In the genomic region with DNA sequence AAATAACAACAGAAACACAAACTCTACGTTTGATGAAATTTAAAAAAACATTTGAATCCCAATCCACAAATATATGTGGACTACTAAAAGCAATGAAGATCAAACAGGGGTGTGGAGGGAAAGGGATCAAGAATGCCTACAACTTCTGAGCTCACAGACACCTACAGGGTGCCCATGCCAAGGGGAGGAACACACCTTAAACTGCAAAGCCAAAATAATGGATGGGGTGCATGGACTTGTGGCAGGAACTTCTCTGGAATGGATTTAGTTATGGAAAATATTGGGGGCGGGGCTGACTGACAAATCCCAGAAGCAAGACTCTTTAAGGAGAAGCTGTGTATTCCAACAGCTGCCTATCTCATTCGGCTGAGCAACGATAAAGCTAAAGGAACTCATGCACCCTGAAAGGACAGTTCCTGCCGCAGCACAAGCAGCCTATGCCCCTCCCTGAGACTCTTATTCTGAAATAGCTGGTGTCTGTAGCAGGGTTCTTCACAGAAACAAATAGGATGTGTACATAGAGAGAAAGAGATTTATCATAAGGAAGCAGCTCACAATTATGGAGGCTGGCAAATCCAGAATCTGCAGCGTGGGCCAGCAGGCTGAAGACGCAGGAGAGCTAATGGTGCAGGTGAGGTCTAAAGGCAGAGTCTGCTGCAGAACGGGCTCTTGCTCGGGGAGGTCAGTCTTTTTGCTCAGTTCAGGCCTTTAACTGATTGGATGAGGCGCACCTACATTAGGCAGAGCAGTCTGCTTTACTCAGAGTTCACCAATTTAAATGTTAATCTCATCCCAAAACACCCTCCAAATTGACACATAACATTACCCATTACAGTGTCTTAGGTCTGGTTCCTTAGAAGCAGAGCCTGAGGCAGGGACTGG, we compare ENCODE assay signal across 10 cellular contexts. TPM values are rescaled to one million over a fixed set of nuclear protein-coding genes. Genes with fewer than 3 reads are reported as not detected.
DNase-seq lines count a peak whose midpoint lies in the region; ATAC-seq and TF ChIP-seq lines count a peak whose summit lies in the region.
"Had no signal": no experiment of that assay in that cellular context is flagged by ENCODE, and none has a peak within 500 bp of the region (broad histone marks: within the 10 kb centered on the region; RNA-seq: fewer than 3 reads in every experiment).

No MANE protein-coding gene starts in this region.

- peaks cover 3% of the 10 kb centered on the region for H3K9me3 Mint-ChIP-seq in nephron

- H3K4me1 ChIP-seq in GM23248 (ENCODE audit: insufficient read depth) = no peaks in the 10 kb centered on the region

- H3K4me1 Mint-ChIP-seq in T-helper 17 cell (peaks cover 4% of the 10 kb centered on the region), nephron (peaks cover 7% of the 10 kb centered on the region)
- H3K4me1 Mint-ChIP-seq: naive B cell had no signal

- H3K27ac Mint-ChIP-seq in T-helper 17 cell (no peak overlapping the region), nephron (no peak overlapping the region)
- H3K27ac Mint-ChIP-seq: naive B cell had no signal

- DNase-seq in GM23248 (peak; percentile 12), NCI-H1105 treated with DMSO at 0.1 percent for 48 hours (lab: John Stamatoyannopoulos, UW) (peak; percentile 62), T-helper 17 cell (no peak), kidney glomerular epithelial cell (lab: John Stamatoyannopoulos, UW) (no peak), GM10266 (ENCODE audit: extremely low spot score) (no peak)
- DNase-seq: activated CD8-positive, alpha-beta memory T cell treated with anti-CD3 and anti-CD28 coated beads for 24 hours; naive B cell had no signal

- no peaks in the 10 kb centered on the region for H3K36me3 ChIP-seq in GM23248 (ENCODE audit: low read depth)

- no peaks in the 10 kb centered on the region for H3K9me2 ChIP-seq in GM23248 (ENCODE audit: insufficient read depth)

- in situ Hi-C loops in GM23248 (cut with MboI) = no loop called here

- H3K9me3 ChIP-seq in GM23248 (ENCODE audit: low read depth) = no peaks in the 10 kb centered on the region
- H3K9me3 ChIP-seq in T-helper 17 cell (ENCODE audit: control insufficient read depth, low read length, poor library complexity, severe bottlenecking) = no peaks in the 10 kb centered on the region

- H2AFZ ChIP-seq in GM23248 = no peak overlapping the region

- H3K36me3 Mint-ChIP-seq in T-helper 17 cell (ENCODE audit: low read depth) (no peaks in the 10 kb centered on the region), nephron (ENCODE audit: low read depth) (no peaks in the 10 kb centered on the region)
- H3K36me3 Mint-ChIP-seq: naive B cell had no signal

- no peaks in the 10 kb centered on the region for H3F3A ChIP-seq in GM23248 (ENCODE audit: insufficient read depth)

- no peak overlapping the region for H3K4me2 ChIP-seq in GM23248 (ENCODE audit: unreplicated experiment)

- H3K4me3 ChIP-seq in GM23248 = no peak overlapping the region

- TF ChIP-seq CTCF in nephron (IDR thresholded peaks at IDR 0.05; ENCODE audit: unreplicated experiment in 3 of 3) (no peak), GM10266 (IDR thresholded peaks at IDR 0.05; ENCODE audit: control insufficient read depth, insufficient read depth, low read depth, missing control alignments) (no peak)

- no peaks in the 10 kb centered on the region for H4K20me1 ChIP-seq in GM23248 (ENCODE audit: insufficient read depth)

- H3K4me3 Mint-ChIP-seq in T-helper 17 cell (no peak overlapping the region), nephron (peak overlapping the region in 2 of 3 experiments; percentile 8 to 12)

- no peaks in the 10 kb centered on the region for H3K79me2 ChIP-seq in GM23248 (ENCODE audit: insufficient read depth)

- peaks cover 15% of the 10 kb centered on the region for H3K27me3 Mint-ChIP-seq in T-helper 17 cell
- H3K27me3 Mint-ChIP-seq in nephron (ENCODE audit: low read depth) = peaks cover 7% of the 10 kb centered on the region
- H3K27me3 Mint-ChIP-seq: naive B cell had no signal

- ATAC-seq in T-helper 17 cell = peak; percentile 33
- ATAC-seq in GM19023 (IDR thresholded peaks at IDR 0.05; ENCODE audit: unreplicated experiment) = no peak
- ATAC-seq in GM18858 (IDR thresholded peaks at IDR 0.05; ENCODE audit: unreplicated experiment) = no peak

- WGBS in GM23248 (ENCODE audit: low coverage in 1 of 2, low lambda C conversion rate in 2 of 2, missing lambda C conversion rate in 2 of 2), 2 experiments = 25 to 26% methylated on average over 10 of the region's 10 CpGs

- H3K9ac ChIP-seq in GM23248 = no peak overlapping the region

- H3K27ac ChIP-seq in GM23248 = no peak overlapping the region

- H3K27me3 ChIP-seq in GM23248 (replicated peaks; ENCODE audit: insufficient read depth) = peaks cover 55% of the 10 kb centered on the region

RNA-seq across cellular contexts. Expression of a gene that starts 24.5 kb away (rescaled TPM):
- total RNA-seq in GM23248 (2014; rRNA removed; shearing (Covaris generic)) = not detected in 2 replicates
- not detected in 2 replicates for polyA plus RNA-seq in GM23248 (2016; fragmentation: Nextera tagmentation; extraction: Ambion mirVana)
- not detected for total RNA-seq in T-helper 17 cell

RNA-seq across cellular contexts. Expression of a gene that starts 37.5 kb away (rescaled TPM):
- not detected in 2 replicates for total RNA-seq in GM23248 (2014; rRNA removed; shearing (Covaris generic))
- not detected in 2 replicates for polyA plus RNA-seq in GM23248 (2016; fragmentation: Nextera tagmentation; extraction: Ambion mirVana)
- total RNA-seq in T-helper 17 cell = not detected

Comparison
In these comparisons a context has a peak if more than half of its experiments do, and no peak if none do; other contexts are left out.
1. DNase-seq: peak in GM23248 (single experiment) and NCI-H1105 treated with DMSO at 0.1 percent for 48 hours (single experiment); none in T-helper 17 cell (0 of 3), kidney glomerular epithelial cell (single experiment) and GM10266 (single experiment).